16 cellular contexts compared by ENCODE assay signal in the genomic region with DNA sequence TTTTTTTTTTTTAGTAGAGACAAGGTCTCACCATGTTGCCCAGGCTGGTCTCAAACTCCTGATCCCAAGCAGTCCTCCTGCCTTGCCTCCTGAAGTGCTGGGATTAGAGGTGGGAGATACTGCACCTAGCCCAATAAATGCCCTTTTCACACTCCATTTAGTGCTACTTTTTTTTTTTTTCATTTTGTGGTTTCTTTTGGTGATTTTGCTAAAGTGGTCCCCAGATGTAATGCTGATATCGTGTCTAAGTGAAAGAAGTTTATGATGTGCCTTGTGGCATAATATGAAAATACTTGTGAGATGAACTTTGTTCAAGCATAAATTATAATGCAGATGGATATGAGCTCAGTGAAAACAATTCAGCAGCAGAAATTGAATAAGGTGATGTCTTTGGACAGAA.
"Had no signal": no experiment of that assay in that cellular context is flagged by ENCODE, and none has a peak within 500 bp of the region (broad histone marks: within the 10 kb centered on the region; RNA-seq: fewer than 3 reads in every experiment).

No MANE protein-coding gene starts in this region.

- H3K27me3 Mint-ChIP-seq: activated T-helper 17 cell treated with anti-CD3 and anti-CD28 coated beads, Interleukin-2, amount 50 U/mL, for 72 hours; progenitor cell of endocrine pancreas; T-helper 17 cell had no signal

- H3K36me3 Mint-ChIP-seq: mesothelial cell of epicardium had no signal

- DNase-seq: activated CD4-positive, alpha-beta T cell treated with anti-CD3 and anti-CD28 coated beads for 1 hour; activated naive CD4-positive, alpha-beta T cell treated with Interleukin-2 at 50 U/mL for 16 hours; activated T-cell treated with anti-CD3 and anti-CD28 coated beads, Interleukin-2, amount 50 U/mL, for 1 hour; cerebellar nuclear complex; cortex of kidney; hypothalamus; stimulated activated CD4-positive, alpha-beta T cell treated with anti-CD3 and anti-CD28 coated beads, Interleukin-12 subunit alpha, Interleukin-12 subunit beta, amount 100 ng/mL, for 4 hours; stimulated activated CD4-positive, alpha-beta T cell treated with anti-CD3 and anti-CD28 coated beads, Interleukin-1b, Interleukin-23, amount 100 ng/mL, for 48 hours; T-helper 17 cell; upper lobe of left lung had no signal

- H3K27ac Mint-ChIP-seq: activated T-helper 17 cell treated with anti-CD3 and anti-CD28 coated beads, Interleukin-2, amount 50 U/mL, for 72 hours; mesothelial cell of epicardium; progenitor cell of endocrine pancreas had no signal

- H3K9me3 Mint-ChIP-seq: activated T-helper 17 cell treated with anti-CD3 and anti-CD28 coated beads, Interleukin-2, amount 50 U/mL, for 72 hours; mesothelial cell of epicardium had no signal

- ATAC-seq: activated T-helper 17 cell treated with anti-CD3 and anti-CD28 coated beads, Interleukin-2, amount 50 U/mL, for 72 hours; T-helper 17 cell had no signal

- H3K4me3 Mint-ChIP-seq: activated T-helper 17 cell treated with anti-CD3 and anti-CD28 coated beads, Interleukin-2, amount 50 U/mL, for 72 hours; mesothelial cell of epicardium; T-helper 17 cell had no signal

- FAIRE-seq: astrocyte, frontal cortex, keratinocyte had no signal
